In genomic region chr5:181224390-181225234, GRCh38 we compare ENCODE assay signal across 9 cellular contexts. TPM values are rescaled to one million over a fixed set of nuclear protein-coding genes. Genes with fewer than 3 reads are reported as not detected.
DNase-seq lines count a peak whose midpoint lies in the region; ATAC-seq and TF ChIP-seq lines count a peak whose summit lies in the region.
"Had no signal": no experiment of that assay in that cellular context is flagged by ENCODE, and none has a peak within 500 bp of the region (broad histone marks: within the 10 kb centered on the region; RNA-seq: fewer than 3 reads in every experiment).

No MANE protein-coding gene starts in this region.

- H3K27ac Mint-ChIP-seq in activated CD4-positive, alpha-beta T cell treated with anti-CD3 and anti-CD28 coated beads, Interleukin-2, amount 10 ng/mL, durations not matched to agents 7 days and 5 days, result peak overlapping the region; percentile 99
- H3K27ac Mint-ChIP-seq in activated naive CD4-positive, alpha-beta T cell treated with anti-CD3 and anti-CD28 coated beads, Interleukin-2, amount 10 ng/mL, durations not matched to agents 7 days and 5 days, result peak overlapping the region; percentile 98

- H3K27me3 Mint-ChIP-seq in activated CD4-positive, alpha-beta T cell treated with anti-CD3 and anti-CD28 coated beads, Interleukin-2, amount 10 ng/mL, durations not matched to agents 7 days and 5 days, result peaks cover 5% of the 10 kb centered on the region
- H3K27me3 Mint-ChIP-seq in activated naive CD4-positive, alpha-beta T cell treated with anti-CD3 and anti-CD28 coated beads, Interleukin-2, amount 10 ng/mL, durations not matched to agents 7 days and 5 days, result peaks cover 22% of the 10 kb centered on the region

- WGBS in suprapubic skin, result 77% methylated on average over 22 of the region's 22 CpGs

- H3K27ac ChIP-seq in iPS-20b (ENCODE audit: low read length), result peak overlapping the region; percentile 87
- H3K27ac ChIP-seq in suprapubic skin, result no peak overlapping the region
- no peak overlapping the region for H3K27ac ChIP-seq in foreskin keratinocyte

- H3K36me3 Mint-ChIP-seq in activated CD4-positive, alpha-beta T cell treated with anti-CD3 and anti-CD28 coated beads, Interleukin-2, amount 10 ng/mL, durations not matched to agents 7 days and 5 days (ENCODE audit: low read depth), result peaks cover 12% of the 10 kb centered on the region
- peaks cover 19% of the 10 kb centered on the region for H3K36me3 Mint-ChIP-seq in activated naive CD4-positive, alpha-beta T cell treated with anti-CD3 and anti-CD28 coated beads, Interleukin-2, amount 10 ng/mL, durations not matched to agents 7 days and 5 days

- DNase-seq in activated CD4-positive, alpha-beta T cell treated with anti-CD3 and anti-CD28 coated beads, Interleukin-2, amount 10 ng/mL, durations not matched to agents 7 days and 5 days, result no peak
- no peak for DNase-seq in activated CD4-positive, alpha-beta T cell treated with anti-CD3 and anti-CD28 coated beads for 1 hour
- DNase-seq in activated naive CD4-positive, alpha-beta T cell treated with anti-CD3 and anti-CD28 coated beads, Interleukin-2, amount 10 ng/mL, durations not matched to agents 7 days and 5 days, result peak; percentile 64
- DNase-seq in suprapubic skin (ENCODE audit: low spot score in 2 of 2), result no peak
- DNase-seq in foreskin keratinocyte, result no peak
- DNase-seq: NCI-H526 had no signal

- CTCF ChIA-PET in activated CD4-positive, alpha-beta T cell treated with anti-CD3 and anti-CD28 coated beads, Interleukin-2, amount 10 ng/mL, durations not matched to agents 7 days and 5 days (lab: Charles Lee), result interaction anchor here (0.9 to 1.2 kb wide), 3 partner anchors 27 to 52 kb away, joined by 3 to 4 read pairs (median 3); no protein-coding TSS in a partner anchor
- CTCF ChIA-PET in activated naive CD4-positive, alpha-beta T cell treated with anti-CD3 and anti-CD28 coated beads, Interleukin-2, amount 10 ng/mL, durations not matched to agents 7 days and 5 days (lab: Charles Lee), result interaction anchor here (0.6 to 1.8 kb wide), 4 partner anchors 10 to 34 kb away, joined by 3 to 10 read pairs (median 3); partner anchors contain the start of gene RACK1

- H3K4me3 ChIP-seq in iPS-20b (ENCODE audit: low read length) (peak overlapping the region; percentile 98), suprapubic skin (peak overlapping the region; percentile 83)

- peak overlapping the region; percentile 93; the same call in 1 of the 2 replicates for H3K9ac ChIP-seq in iPS-20b (ENCODE audit: low read depth, low read length)

- TF ChIP-seq EP300 in suprapubic skin (IDR thresholded peaks at IDR 0.05), result no peak

- H3K9me3 ChIP-seq in iPS-20b (ENCODE audit: insufficient read depth, low read depth, low read length) (no peaks in the 10 kb centered on the region), suprapubic skin (no peaks in the 10 kb centered on the region)

- H3K36me3 ChIP-seq in iPS-20b (ENCODE audit: insufficient read depth, low read depth, low read length), result peaks cover 25% of the 10 kb centered on the region
- peaks cover 5% of the 10 kb centered on the region for H3K36me3 ChIP-seq in suprapubic skin

- H3K4me1 ChIP-seq in iPS-20b (ENCODE audit: insufficient read depth, low read length) (peaks cover 8% of the 10 kb centered on the region; the same call in 1 of the 2 replicates), suprapubic skin (peaks cover 21% of the 10 kb centered on the region), foreskin keratinocyte (no peaks in the 10 kb centered on the region)

- H3K27me3 ChIP-seq in iPS-20b (ENCODE audit: insufficient read depth, low read length) (no peaks in the 10 kb centered on the region), suprapubic skin (no peaks in the 10 kb centered on the region), foreskin keratinocyte (no peaks in the 10 kb centered on the region)

- POLR2A ChIA-PET in activated CD4-positive, alpha-beta T cell treated with anti-CD3 and anti-CD28 coated beads, Interleukin-2, amount 10 ng/mL, durations not matched to agents 7 days and 5 days (lab: Charles Lee), result interaction anchor here (0.7 to 2.1 kb wide), 2 partner anchors 10 to 40 kb away, joined by 3 to 10 read pairs; no protein-coding TSS in a partner anchor

- H3K4me1 Mint-ChIP-seq in activated CD4-positive, alpha-beta T cell treated with anti-CD3 and anti-CD28 coated beads, Interleukin-2, amount 10 ng/mL, durations not matched to agents 7 days and 5 days, result peaks cover 67% of the 10 kb centered on the region
- H3K4me1 Mint-ChIP-seq in activated naive CD4-positive, alpha-beta T cell treated with anti-CD3 and anti-CD28 coated beads, Interleukin-2, amount 10 ng/mL, durations not matched to agents 7 days and 5 days, result peaks cover 70% of the 10 kb centered on the region

- TF ChIP-seq CTCF in suprapubic skin (IDR thresholded peaks at IDR 0.05) (no peak), foreskin keratinocyte (conservative IDR thresholded peaks at IDR 0.05) (no peak)

- no peaks in the 10 kb centered on the region for H3K9me3 Mint-ChIP-seq in activated CD4-positive, alpha-beta T cell treated with anti-CD3 and anti-CD28 coated beads, Interleukin-2, amount 10 ng/mL, durations not matched to agents 7 days and 5 days
- no peaks in the 10 kb centered on the region for H3K9me3 Mint-ChIP-seq in activated naive CD4-positive, alpha-beta T cell treated with anti-CD3 and anti-CD28 coated beads, Interleukin-2, amount 10 ng/mL, durations not matched to agents 7 days and 5 days

- no peak for ATAC-seq in HG02981 (IDR thresholded peaks at IDR 0.05; ENCODE audit: unreplicated experiment)
- ATAC-seq in HG02642 (IDR thresholded peaks at IDR 0.05; ENCODE audit: poor library complexity, unreplicated experiment), result no peak
- no peak for ATAC-seq in foreskin keratinocyte

- TF ChIP-seq POLR2A in suprapubic skin (IDR thresholded peaks at IDR 0.05), result no peak

- H3K4me3 Mint-ChIP-seq in activated CD4-positive, alpha-beta T cell treated with anti-CD3 and anti-CD28 coated beads, Interleukin-2, amount 10 ng/mL, durations not matched to agents 7 days and 5 days, result peak overlapping the region; percentile 97
- peak overlapping the region; percentile 96 for H3K4me3 Mint-ChIP-seq in activated naive CD4-positive, alpha-beta T cell treated with anti-CD3 and anti-CD28 coated beads, Interleukin-2, amount 10 ng/mL, durations not matched to agents 7 days and 5 days

RNA-seq across cellular contexts. Expression of gene TRIM41, which starts 1.5 kb away (rescaled TPM):
- 10 to 100 TPM; 34.7 to 36.9 TPM for total RNA-seq in activated CD4-positive, alpha-beta T cell treated with anti-CD3 and anti-CD28 coated beads, Interleukin-2, amount 10 ng/mL, durations not matched to agents 7 days and 5 days
- total RNA-seq in suprapubic skin (10 to 100 TPM; 13.3 to 23.3 (median 16.2) TPM), foreskin keratinocyte (17.5 and 17.9 TPM in 2 replicates)
- polyA plus RNA-seq in foreskin keratinocyte, result 15.6 and 17.3 TPM in 2 replicates

RNA-seq across cellular contexts. Expression of gene RACK1, which starts 19.1 kb away (rescaled TPM):
- total RNA-seq in activated CD4-positive, alpha-beta T cell treated with anti-CD3 and anti-CD28 coated beads, Interleukin-2, amount 10 ng/mL, durations not matched to agents 7 days and 5 days, result 1,000 to 10,000 TPM; 1,823 to 2,207 TPM
- total RNA-seq in suprapubic skin, result 1,000 to 10,000 TPM; 2,440 to 4,496 (median 3,996) TPM
- 3,025 and 3,078 TPM in 2 replicates for total RNA-seq in foreskin keratinocyte
- 2,685 and 2,690 TPM in 2 replicates for polyA plus RNA-seq in foreskin keratinocyte

RNA-seq across cellular contexts. Expression of gene TRIM7, which starts 19.6 kb away (rescaled TPM):
- under 1 TPM; 0.29 to 0.84 TPM for total RNA-seq in activated CD4-positive, alpha-beta T cell treated with anti-CD3 and anti-CD28 coated beads, Interleukin-2, amount 10 ng/mL, durations not matched to agents 7 days and 5 days
- 10 to 100 TPM; 52.0 to 79.0 (median 69.4) TPM for total RNA-seq in suprapubic skin
- 33.3 and 37.6 TPM in 2 replicates for total RNA-seq in foreskin keratinocyte
- 36.7 and 39.0 TPM in 2 replicates for polyA plus RNA-seq in foreskin keratinocyte

RNA-seq across cellular contexts. Expression of gene TRIM52, which starts 36.3 kb away (rescaled TPM):
- total RNA-seq in activated CD4-positive, alpha-beta T cell treated with anti-CD3 and anti-CD28 coated beads, Interleukin-2, amount 10 ng/mL, durations not matched to agents 7 days and 5 days, result 10 to 100 TPM; 29.6 to 29.9 TPM
- total RNA-seq in suprapubic skin (10 to 100 TPM in 2 of 4 donors, 1 to 10 TPM in 2; 6.7 to 15.4 (median 10.1) TPM), foreskin keratinocyte (2.6 and 2.8 TPM in 2 replicates)
- 0.97 and 1.1 TPM in 2 replicates for polyA plus RNA-seq in foreskin keratinocyte

Comparison
In these comparisons a context has a peak if more than half of its experiments do, and no peak if none do; other contexts are left out.
1. RNA of gene TRIM7, which starts 19.6 kb away (total RNA-seq): 52.0 to 79.0 TPM in suprapubic skin and 33.3 to 37.6 TPM in foreskin keratinocyte; 0.29 to 0.84 TPM in activated CD4-positive, alpha-beta T cell treated with anti-CD3 and anti-CD28 coated beads, Interleukin-2, amount 10 ng/mL, durations not matched to agents 7 days and 5 days; every median in the first group is over 10 times any median in the second.